ENCODE assay signal across 8 cellular contexts in genomic region chr2:68157402-68158133, GRCh38.
A peak's percentile ranks its signal among the peaks of the same experiment; 100 is the strongest.
DNase-seq lines count a peak whose midpoint lies in the region; ATAC-seq and TF ChIP-seq lines count a peak whose summit lies in the region.

TSS of gene PNO1 (plus strand) at chr2:68157888. CDS start at chr2:68157935, 47 bp downstream.

- H3K27me3 Mint-ChIP-seq in central memory CD8-positive, alpha-beta T cell, result no peaks in the 10 kb centered on the region

- DNase-seq in AG09309 (ENCODE audit: low read depth), result peak; percentile 81
- DNase-seq in NCI-H446 (lab: John Stamatoyannopoulos, UW), result peak; percentile 95 to 96
- peak; percentile 93 for DNase-seq in activated CD4-positive, CD25-positive, alpha-beta regulatory T cell treated with anti-CD3 and anti-CD28 coated beads, Interleukin-2, amount 50 U/mL, for 16 hours (ENCODE audit: low read depth, low spot score)
- DNase-seq in central memory CD8-positive, alpha-beta T cell (ENCODE audit: low spot score in 2 of 2), result peak; percentile 97
- peak; percentile 95 for DNase-seq in iris pigment epithelial cell (ENCODE audit: low read depth)
- peak; percentile 91 to 97 for DNase-seq in stimulated activated CD4-positive, alpha-beta T cell treated with anti-CD3 and anti-CD28 coated beads, Interleukin-12 subunit alpha, Interleukin-12 subunit beta, amount 100 ng/mL, for 24 hours (ENCODE audit: low read depth in 2 of 2)

- peaks cover 36% of the 10 kb centered on the region for H3K36me3 Mint-ChIP-seq in central memory CD8-positive, alpha-beta T cell (ENCODE audit: insufficient read depth)

- H3K4me3 ChIP-seq in AG09309 (ENCODE audit: control insufficient read depth, low read depth, low read length), result peak within 1 kb of the TSS; percentile 99

- H3K4me3 Mint-ChIP-seq in central memory CD8-positive, alpha-beta T cell, result peak within 1 kb of the TSS; percentile 98

- H3K9me3 Mint-ChIP-seq in central memory CD8-positive, alpha-beta T cell, result no peaks in the 10 kb centered on the region

- peaks cover 41% of the 10 kb centered on the region for H3K4me1 Mint-ChIP-seq in central memory CD8-positive, alpha-beta T cell

- peak within 1 kb of the TSS; percentile 99 for H3K27ac Mint-ChIP-seq in central memory CD8-positive, alpha-beta T cell (ENCODE audit: low read depth)

- no peak for TF ChIP-seq CTCF in AG09309 (IDR thresholded peaks at IDR 0.05; ENCODE audit: control insufficient read depth, insufficient read depth, low read depth, low read length, missing control alignments)

- peak; percentile 88 for ATAC-seq in GM19025 (IDR thresholded peaks at IDR 0.05; ENCODE audit: low read depth, unreplicated experiment)
- peak; percentile 93 for ATAC-seq in HG03342 (IDR thresholded peaks at IDR 0.05; ENCODE audit: unreplicated experiment)
- peak; percentile 92 for ATAC-seq in central memory CD8-positive, alpha-beta T cell (replicated peaks; ENCODE audit: extremely low read depth, poor library complexity, severe bottlenecking)

Comparison
In these comparisons a context has a peak if more than half of its experiments do, and no peak if none do; other contexts are left out.
1. Peak in every context shown above with its lines: DNase-seq, ATAC-seq and H3K4me3 ChIP-seq.